Comparison of ENCODE assay signal across 17 cellular contexts in genomic region chr21:44883250-44883649, GRCh38. TPM values are rescaled to one million over a fixed set of nuclear protein-coding genes. Genes with fewer than 3 reads are reported as not detected.
DNase-seq lines count a peak whose midpoint lies in the region; ATAC-seq and TF ChIP-seq lines count a peak whose summit lies in the region.
"Had no signal": no experiment of that assay in that cellular context is flagged by ENCODE, and none has a peak within 500 bp of the region (broad histone marks: within the 10 kb centered on the region; RNA-seq: fewer than 3 reads in every experiment).

No MANE protein-coding gene starts in this region.

- peaks cover 34% of the 10 kb centered on the region for H3K4me1 Mint-ChIP-seq in activated naive CD4-positive, alpha-beta T cell treated with anti-CD3 and anti-CD28 coated beads, Interleukin-2, amount 10 ng/mL, durations not matched to agents 7 days and 5 days
- H3K4me1 Mint-ChIP-seq in CD4-positive, alpha-beta T cell (ENCODE audit: low read depth): peaks cover 23% of the 10 kb centered on the region
- H3K4me1 Mint-ChIP-seq in glutamatergic neuron (ENCODE audit: low read depth, unreplicated experiment): no peaks in the 10 kb centered on the region

- TF ChIP-seq EP300 in upper lobe of left lung (IDR thresholded peaks at IDR 0.05): no peak

- no peak overlapping the region for H3K4me3 ChIP-seq in upper lobe of left lung
- H3K4me3 ChIP-seq: Peyer's patch had no signal

- peak overlapping the region; percentile 71 for H3K27ac Mint-ChIP-seq in activated naive CD4-positive, alpha-beta T cell treated with anti-CD3 and anti-CD28 coated beads, Interleukin-2, amount 10 ng/mL, durations not matched to agents 7 days and 5 days
- peak overlapping the region; percentile 73 for H3K27ac Mint-ChIP-seq in CD4-positive, alpha-beta T cell
- no peak overlapping the region for H3K27ac Mint-ChIP-seq in glutamatergic neuron (ENCODE audit: unreplicated experiment)

- H3K4me1 ChIP-seq in upper lobe of left lung: peaks cover 33 to 51% (median 43%) of the 10 kb centered on the region in 4 donors

- H3K27me3 Mint-ChIP-seq in activated naive CD4-positive, alpha-beta T cell treated with anti-CD3 and anti-CD28 coated beads, Interleukin-2, amount 10 ng/mL, durations not matched to agents 7 days and 5 days: no peaks in the 10 kb centered on the region
- H3K27me3 Mint-ChIP-seq in CD4-positive, alpha-beta T cell: no peaks in the 10 kb centered on the region
- peaks cover 1% of the 10 kb centered on the region for H3K27me3 Mint-ChIP-seq in glutamatergic neuron (ENCODE audit: unreplicated experiment)
- H3K27me3 Mint-ChIP-seq: IgD-negative memory B cell had no signal

- no peak for DNase-seq in activated naive CD4-positive, alpha-beta T cell treated with anti-CD3 and anti-CD28 coated beads, Interleukin-2, amount 10 ng/mL, durations not matched to agents 7 days and 5 days
- DNase-seq in activated naive CD4-positive, alpha-beta T cell treated with anti-CD3 and anti-CD28 coated beads, Interleukin-2, amount 50 U/mL, for 16 hours: no peak
- no peak for DNase-seq in CD4-positive, alpha-beta T cell
- DNase-seq in glutamatergic neuron: peak; percentile 6
- DNase-seq in upper lobe of left lung: no peak
- no peak for DNase-seq in SK-N-DZ (ENCODE audit: low spot score)
- no peak for DNase-seq in iPS-NIHi7 (ENCODE audit: extremely low spot score)
- no peak for DNase-seq in dedifferentiated amniotic fluid mesenchymal stem cell (ENCODE audit: extremely low spot score)
- DNase-seq: H7, Kasumi-1, NCI-H1105, NCI-H187, NCI-H524 treated with DMSO at 0.1 percent for 48 hours, Peyer's patch, SHP77 treated with DMSO at 0.1 percent for 48 hours had no signal

- WGBS in upper lobe of left lung, 2 donors: 77 to 88% methylated on average over 5 to 11 of the region's 11 CpGs

- TF ChIP-seq POLR2A in upper lobe of left lung (IDR thresholded peaks at IDR 0.05): no peak

- H3K27me3 ChIP-seq in CD4-positive, alpha-beta T cell (ENCODE audit: control insufficient read depth, insufficient read depth, low read length): no peaks in the 10 kb centered on the region
- no peaks in the 10 kb centered on the region for H3K27me3 ChIP-seq in upper lobe of left lung
- H3K27me3 ChIP-seq: Peyer's patch had no signal

- no peaks in the 10 kb centered on the region for H3K9me3 ChIP-seq in CD4-positive, alpha-beta T cell (ENCODE audit: control insufficient read depth, low read length)
- no peaks in the 10 kb centered on the region for H3K9me3 ChIP-seq in upper lobe of left lung
- H3K9me3 ChIP-seq: Peyer's patch had no signal

- ATAC-seq in CD4-positive, alpha-beta T cell (ENCODE audit: poor library complexity): no peak
- ATAC-seq in upper lobe of left lung (ENCODE audit: low FRiP score in 2 of 2): no peak

- H3K27ac ChIP-seq in CD4-positive, alpha-beta T cell (ENCODE audit: low read depth, low read length): no peak overlapping the region
- peak overlapping the region in 3 of 4 donors; percentile 62 to 83 (median 78) for H3K27ac ChIP-seq in upper lobe of left lung

- peaks cover 0 to 18% (median 0%) of the 10 kb centered on the region in 4 donors for H3K36me3 ChIP-seq in upper lobe of left lung
- H3K36me3 ChIP-seq: Peyer's patch had no signal

- CTCF ChIA-PET in activated naive CD4-positive, alpha-beta T cell treated with anti-CD3 and anti-CD28 coated beads, Interleukin-2, amount 10 ng/mL, durations not matched to agents 7 days and 5 days (lab: Charles Lee): interaction anchor here (1.2 kb wide), 2 partner anchors 8 to 82 kb away, joined by 3 to 5 read pairs; partner anchors contain the start of gene UBE2G2
- CTCF ChIA-PET in CD4-positive, alpha-beta T cell (lab: Charles Lee): interaction anchor here (1.3 kb wide), 1 partner anchor 83 kb away, joined by 4 read pairs; no protein-coding TSS in a partner anchor

- no peaks in the 10 kb centered on the region for H3K9me3 Mint-ChIP-seq in activated naive CD4-positive, alpha-beta T cell treated with anti-CD3 and anti-CD28 coated beads, Interleukin-2, amount 10 ng/mL, durations not matched to agents 7 days and 5 days
- H3K9me3 Mint-ChIP-seq in CD4-positive, alpha-beta T cell: no peaks in the 10 kb centered on the region
- H3K9me3 Mint-ChIP-seq in glutamatergic neuron (ENCODE audit: unreplicated experiment): peaks cover 4% of the 10 kb centered on the region
- H3K9me3 Mint-ChIP-seq: IgD-negative memory B cell had no signal

- H3K4me3 Mint-ChIP-seq in activated naive CD4-positive, alpha-beta T cell treated with anti-CD3 and anti-CD28 coated beads, Interleukin-2, amount 10 ng/mL, durations not matched to agents 7 days and 5 days: no peak overlapping the region
- H3K4me3 Mint-ChIP-seq in CD4-positive, alpha-beta T cell: no peak overlapping the region
- no peak overlapping the region for H3K4me3 Mint-ChIP-seq in glutamatergic neuron (ENCODE audit: unreplicated experiment)
- H3K4me3 Mint-ChIP-seq: IgD-negative memory B cell had no signal

- intact Hi-C loops in CD4-positive, alpha-beta T cell (cut with DNase I, micrococcal nuclease): no loop called here

- H3K36me3 Mint-ChIP-seq in activated naive CD4-positive, alpha-beta T cell treated with anti-CD3 and anti-CD28 coated beads, Interleukin-2, amount 10 ng/mL, durations not matched to agents 7 days and 5 days: peaks cover 15% of the 10 kb centered on the region
- H3K36me3 Mint-ChIP-seq in CD4-positive, alpha-beta T cell (ENCODE audit: low read depth): peaks cover 35% of the 10 kb centered on the region
- no peaks in the 10 kb centered on the region for H3K36me3 Mint-ChIP-seq in glutamatergic neuron (ENCODE audit: unreplicated experiment)
- H3K36me3 Mint-ChIP-seq: IgD-negative memory B cell had no signal

- POLR2A ChIA-PET in CD4-positive, alpha-beta T cell (lab: Charles Lee): interaction anchor here (0.8 to 3.2 kb wide), 5 partner anchors 9 to 44 kb away, joined by 3 to 22 read pairs (median 7); partner anchors contain the start of gene PTTG1IP

- no peak for TF ChIP-seq CTCF in CD4-positive, alpha-beta T cell (IDR thresholded peaks at IDR 0.05)
- TF ChIP-seq CTCF in glutamatergic neuron (IDR thresholded peaks at IDR 0.05; ENCODE audit: partially characterized antibody, unreplicated experiment) (no peak), upper lobe of left lung (IDR thresholded peaks at IDR 0.05) (no peak)

RNA-seq across cellular contexts. Expression of gene PTTG1IP, which starts 9.8 kb away (rescaled TPM):
- total RNA-seq in CD4-positive, alpha-beta T cell: 10 to 100 TPM; 99.0 to 99.5 TPM
- total RNA-seq in glutamatergic neuron (ENCODE audit: unreplicated experiment): 249 TPM
- 100 to 1,000 TPM; 150 to 316 (median 247) TPM for total RNA-seq in upper lobe of left lung
- polyA plus RNA-seq in SK-N-DZ (2014; cell fraction: cytosol; rRNA removed): 183 and 199 TPM in 2 replicates
- polyA plus RNA-seq in SK-N-DZ (2014; cell fraction: nucleus; rRNA removed): 130 and 133 TPM in 2 replicates

RNA-seq across cellular contexts. Expression of gene ITGB2, which starts 37.4 kb away (rescaled TPM):
- 100 to 1,000 TPM; 283 to 284 TPM for total RNA-seq in CD4-positive, alpha-beta T cell
- total RNA-seq in glutamatergic neuron (ENCODE audit: unreplicated experiment): 0.91 TPM
- 100 to 1,000 TPM in 5 of 6 donors, 10 to 100 TPM in 1; 73.1 to 435 (median 149) TPM for total RNA-seq in upper lobe of left lung
- 0.07 TPM in 1 of 2 replicates, not detected in the other for polyA plus RNA-seq in SK-N-DZ (2014; cell fraction: cytosol; rRNA removed)
- 0.13 TPM in 1 of 2 replicates, not detected in the other for polyA plus RNA-seq in SK-N-DZ (2014; cell fraction: nucleus; rRNA removed)
- polyA plus RNA-seq: BJ had no signal

RNA-seq across cellular contexts. Expression of gene SLX9, which starts 56.6 kb away (rescaled TPM):
- 1 to 10 TPM; 7.7 to 9.1 TPM for total RNA-seq in CD4-positive, alpha-beta T cell
- total RNA-seq in glutamatergic neuron (ENCODE audit: unreplicated experiment) (30.7 TPM), upper lobe of left lung (10 to 100 TPM in 5 of 6 donors, 1 to 10 TPM in 1; 5.5 to 34.6 (median 22.8) TPM)
- polyA plus RNA-seq in SK-N-DZ (2014; cell fraction: cytosol; rRNA removed): 17.1 and 23.9 TPM in 2 replicates
- 12.7 and 14.2 TPM in 2 replicates for polyA plus RNA-seq in SK-N-DZ (2014; cell fraction: nucleus; rRNA removed)

Comparison
In these comparisons a context has a peak if more than half of its experiments do, and no peak if none do; other contexts are left out.
1. RNA of gene ITGB2, which starts 37.4 kb away (total RNA-seq): 283 to 284 TPM in CD4-positive, alpha-beta T cell and 73.1 to 435 TPM in upper lobe of left lung; 0.91 TPM in glutamatergic neuron (single experiment); every median in the first group is over 10 times any median in the second.